In genomic region chr21:35005077-35005476, GRCh38 we compare ENCODE assay signal across 22 cellular contexts. TPM values are rescaled to one million over a fixed set of nuclear protein-coding genes. Genes with fewer than 3 reads are reported as not detected.
A peak's percentile ranks its signal among the peaks of the same experiment; 100 is the strongest.
DNase-seq lines count a peak whose midpoint lies in the region; ATAC-seq and TF ChIP-seq lines count a peak whose summit lies in the region.
"Had no signal": no experiment of that assay in that cellular context is flagged by ENCODE, and none has a peak within 500 bp of the region (broad histone marks: within the 10 kb centered on the region; RNA-seq: fewer than 3 reads in every experiment).

No MANE protein-coding gene starts in this region.

- TF ChIP-seq EP300 in suprapubic skin (IDR thresholded peaks at IDR 0.05): no peak

- no peak overlapping the region for H3K27ac ChIP-seq in suprapubic skin
- H3K27ac ChIP-seq: sigmoid colon, upper lobe of left lung had no signal

- no peaks in the 10 kb centered on the region for H3K27me3 Mint-ChIP-seq in T-helper 2 cell treated with Interferon-gamma antibody and Interleukin-4, amounts not matched to agents 5 μg/mL and 100 μg/mL, for 36 hours (ENCODE audit: low read depth)
- no peaks in the 10 kb centered on the region for H3K27me3 Mint-ChIP-seq in activated T-helper 17 cell treated with anti-CD3 and anti-CD28 coated beads, Interleukin-2, amount 50 U/mL, for 72 hours
- H3K27me3 Mint-ChIP-seq in natural killer cell (ENCODE audit: low read depth in 2 of 2): no peaks in the 10 kb centered on the region
- H3K27me3 Mint-ChIP-seq: activated B cell treated with CpG ODN at 0.5 μM for 24 hours; activated CD8-positive, alpha-beta T cell treated with anti-CD3 and anti-CD28 coated beads for 36 hours had no signal

- peak overlapping the region; percentile 35 for H3K4me3 Mint-ChIP-seq in T-helper 2 cell treated with Interferon-gamma antibody and Interleukin-4, amounts not matched to agents 5 μg/mL and 100 μg/mL, for 36 hours
- peak overlapping the region; percentile 55 for H3K4me3 Mint-ChIP-seq in activated T-helper 17 cell treated with anti-CD3 and anti-CD28 coated beads, Interleukin-2, amount 50 U/mL, for 72 hours
- peak overlapping the region; percentile 52 for H3K4me3 Mint-ChIP-seq in natural killer cell
- H3K4me3 Mint-ChIP-seq: activated B cell treated with CpG ODN at 0.5 μM for 24 hours; activated CD8-positive, alpha-beta T cell treated with anti-CD3 and anti-CD28 coated beads for 36 hours had no signal

- no peaks in the 10 kb centered on the region for H3K36me3 ChIP-seq in suprapubic skin
- H3K36me3 ChIP-seq: sigmoid colon, upper lobe of left lung had no signal

- no peaks in the 10 kb centered on the region for H3K9me3 ChIP-seq in suprapubic skin
- H3K9me3 ChIP-seq: sigmoid colon, upper lobe of left lung had no signal

- H3K27me3 ChIP-seq in suprapubic skin: no peaks in the 10 kb centered on the region
- H3K27me3 ChIP-seq: sigmoid colon, upper lobe of left lung had no signal

- no peak for ATAC-seq in activated T-helper 17 cell treated with anti-CD3 and anti-CD28 coated beads, Interleukin-2, amount 50 U/mL, for 72 hours (replicated peaks)
- ATAC-seq in natural killer cell: no peak
- ATAC-seq in activated CD4-positive, CD25-positive, alpha-beta regulatory T cell treated with anti-CD3 and anti-CD28 coated beads, Interleukin-2, amount 50 U/mL, for 24 hours: no peak
- ATAC-seq in HG03196 (IDR thresholded peaks at IDR 0.05; ENCODE audit: unreplicated experiment): no peak
- ATAC-seq: activated CD8-positive, alpha-beta T cell treated with anti-CD3 and anti-CD28 coated beads for 36 hours had no signal

- H3K36me3 Mint-ChIP-seq in T-helper 2 cell treated with Interferon-gamma antibody and Interleukin-4, amounts not matched to agents 5 μg/mL and 100 μg/mL, for 36 hours (ENCODE audit: low read depth): peaks cover 65% of the 10 kb centered on the region
- peaks cover 11% of the 10 kb centered on the region for H3K36me3 Mint-ChIP-seq in activated T-helper 17 cell treated with anti-CD3 and anti-CD28 coated beads, Interleukin-2, amount 50 U/mL, for 72 hours (ENCODE audit: low read depth)
- H3K36me3 Mint-ChIP-seq in natural killer cell: no peaks in the 10 kb centered on the region

- no peaks in the 10 kb centered on the region for H3K9me3 Mint-ChIP-seq in T-helper 2 cell treated with Interferon-gamma antibody and Interleukin-4, amounts not matched to agents 5 μg/mL and 100 μg/mL, for 36 hours
- no peaks in the 10 kb centered on the region for H3K9me3 Mint-ChIP-seq in activated T-helper 17 cell treated with anti-CD3 and anti-CD28 coated beads, Interleukin-2, amount 50 U/mL, for 72 hours
- H3K9me3 Mint-ChIP-seq in natural killer cell: no peaks in the 10 kb centered on the region
- H3K9me3 Mint-ChIP-seq: activated B cell treated with CpG ODN at 0.5 μM for 24 hours; activated CD8-positive, alpha-beta T cell treated with anti-CD3 and anti-CD28 coated beads for 36 hours had no signal

- WGBS in suprapubic skin: 62% methylated on average over 2 of the region's 2 CpGs

- H3K4me1 Mint-ChIP-seq in T-helper 2 cell treated with Interferon-gamma antibody and Interleukin-4, amounts not matched to agents 5 μg/mL and 100 μg/mL, for 36 hours (ENCODE audit: low read depth): peaks cover 77% of the 10 kb centered on the region
- H3K4me1 Mint-ChIP-seq in activated T-helper 17 cell treated with anti-CD3 and anti-CD28 coated beads, Interleukin-2, amount 50 U/mL, for 72 hours: peaks cover 73% of the 10 kb centered on the region
- H3K4me1 Mint-ChIP-seq in natural killer cell: peaks cover 85 to 87% of the 10 kb centered on the region in 2 donors

- no peak overlapping the region for H3K4me3 ChIP-seq in suprapubic skin
- H3K4me3 ChIP-seq: sigmoid colon, upper lobe of left lung had no signal

- TF ChIP-seq POLR2A in suprapubic skin (IDR thresholded peaks at IDR 0.05): no peak

- DNase-seq in T-helper 2 cell treated with Interferon-gamma antibody and Interleukin-4, amounts not matched to agents 5 μg/mL and 100 μg/mL, for 36 hours (ENCODE audit: low spot score): no peak
- DNase-seq in T-helper 2 cell (no peak), ELR (ENCODE audit: low read depth) (peak; percentile 39), natural killer cell (no peak), suprapubic skin (ENCODE audit: low spot score in 2 of 2) (no peak)
- DNase-seq: activated B cell treated with CpG ODN at 0.5 μM for 24 hours; activated CD8-positive, alpha-beta T cell treated with anti-CD3 and anti-CD28 coated beads for 36 hours; activated naive CD4-positive, alpha-beta T cell treated with Interleukin-2 at 50 U/mL for 16 hours; activated T-cell treated with anti-CD3 and anti-CD28 coated beads for 4 hours; AML-193; aorta; COR-L47; dermis blood vessel endothelial cell; EL; NCI-H1105 treated with DMSO at 0.1 percent for 48 hours; NCI-H69; sigmoid colon; T1000; upper lobe of left lung had no signal

- intact Hi-C loops in natural killer cell (cut with micrococcal nuclease): no loop called here

- TF ChIP-seq CTCF in natural killer cell (IDR thresholded peaks at IDR 0.05) (no peak), suprapubic skin (IDR thresholded peaks at IDR 0.05) (no peak)

- peak overlapping the region; percentile 3 for H3K27ac Mint-ChIP-seq in T-helper 2 cell treated with Interferon-gamma antibody and Interleukin-4, amounts not matched to agents 5 μg/mL and 100 μg/mL, for 36 hours
- H3K27ac Mint-ChIP-seq in activated T-helper 17 cell treated with anti-CD3 and anti-CD28 coated beads, Interleukin-2, amount 50 U/mL, for 72 hours: peak overlapping the region; percentile 69
- H3K27ac Mint-ChIP-seq in natural killer cell: peak overlapping the region; percentile 5 to 39
- H3K27ac Mint-ChIP-seq: activated B cell treated with CpG ODN at 0.5 μM for 24 hours; activated CD8-positive, alpha-beta T cell treated with anti-CD3 and anti-CD28 coated beads for 36 hours had no signal

- H3K4me1 ChIP-seq in suprapubic skin: no peaks in the 10 kb centered on the region
- H3K4me1 ChIP-seq: sigmoid colon, upper lobe of left lung had no signal

RNA-seq across cellular contexts. Expression of gene RUNX1, which starts 44.0 kb away (rescaled TPM):
- total RNA-seq in activated T-helper 17 cell treated with anti-CD3 and anti-CD28 coated beads, Interleukin-2, amount 50 U/mL, for 72 hours: 100 to 1,000 TPM; 112 to 136 TPM
- total RNA-seq in natural killer cell: 100 to 1,000 TPM in 1 of 3 donors, 10 to 100 TPM in 2; 62.1 to 171 (median 98.2) TPM
- 10 to 100 TPM; 15.4 to 26.7 (median 20.5) TPM for total RNA-seq in suprapubic skin

Comparison
In these comparisons a context has a peak if more than half of its experiments do, and no peak if none do; other contexts are left out.
1. H3K27ac Mint-ChIP-seq: peak in every context shown above with its lines; median percentile 69 in activated T-helper 17 cell treated with anti-CD3 and anti-CD28 coated beads, Interleukin-2, amount 50 U/mL, for 72 hours; 22 in natural killer cell; 3 in T-helper 2 cell treated with Interferon-gamma antibody and Interleukin-4, amounts not matched to agents 5 μg/mL and 100 μg/mL, for 36 hours.